ENCODE assay signal across 34 cellular contexts in the genomic region with DNA sequence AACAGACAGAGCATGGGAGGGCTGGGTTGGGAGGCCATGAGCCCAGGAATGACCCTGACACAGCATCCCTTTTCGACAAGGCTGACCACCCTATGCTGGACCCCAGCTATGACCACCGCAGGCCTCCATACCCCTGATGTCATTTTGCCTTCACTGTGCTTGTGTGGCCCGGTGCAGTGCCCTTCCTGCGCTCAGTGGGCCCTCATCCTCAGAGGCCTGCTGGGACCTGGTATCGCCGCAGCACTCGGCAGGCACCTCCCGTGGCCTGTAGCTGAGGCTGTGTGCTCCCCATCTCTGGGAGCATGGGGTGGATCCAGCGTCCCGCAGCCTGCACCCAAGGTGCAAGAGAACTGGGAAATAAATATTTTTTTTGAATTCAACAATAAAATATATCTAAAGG.
"Had no signal": no experiment of that assay in that cellular context is flagged by ENCODE, and none has a peak within 500 bp of the region (broad histone marks: within the 10 kb centered on the region; RNA-seq: fewer than 3 reads in every experiment).

No MANE protein-coding gene starts in this region.

- H3K9ac ChIP-seq: KMS-11 had no signal

- H3K36me3 ChIP-seq: MG63 had no signal

- H3K27me3 ChIP-seq: MG63 had no signal

- DNase-seq: Karpas-422, Kasumi-1, MG63, MM.1S, MV-4-11, NCI-H1048, NCI-H1092, NCI-H1092 treated with DMSO at 0.1 percent for 48 hours, NCI-H1105, NCI-H1105 treated with DMSO at 0.1 percent for 48 hours, NCI-H1417, NCI-H1417 treated with DMSO at 0.1 percent for 48 hours, NCI-H1436, NCI-H1436 treated with DMSO at 0.1 percent for 48 hours, NCI-H146, NCI-H1694, NCI-H1694 treated with DMSO at 0.1 percent for 48 hours, NCI-H187, NCI-H187 treated with DMSO at 0.1 percent for 48 hours, NCI-H1930, NCI-H2029, NCI-H2029 treated with DMSO at 0.1 percent for 48 hours, NCI-H2081, NCI-H2081 treated with DMSO at 0.1 percent for 48 hours, NCI-H2107, NCI-H2171, NCI-H2171 treated with DMSO at 0.1 percent for 48 hours, NCI-H2227 treated with DMSO at 0.1 percent for 48 hours, NCI-H226, NCI-H345, NCI-H446, NCI-H446 treated with DMSO at 0.1 percent for 48 hours, NCI-H510A had no signal

- H3K4me2 ChIP-seq: KMS-11 had no signal

- H3K4me3 ChIP-seq: MG63 had no signal

- H3K27ac ChIP-seq: KMS-11 had no signal
